Comparison of ENCODE assay signal across 15 cellular contexts in the genomic region with DNA sequence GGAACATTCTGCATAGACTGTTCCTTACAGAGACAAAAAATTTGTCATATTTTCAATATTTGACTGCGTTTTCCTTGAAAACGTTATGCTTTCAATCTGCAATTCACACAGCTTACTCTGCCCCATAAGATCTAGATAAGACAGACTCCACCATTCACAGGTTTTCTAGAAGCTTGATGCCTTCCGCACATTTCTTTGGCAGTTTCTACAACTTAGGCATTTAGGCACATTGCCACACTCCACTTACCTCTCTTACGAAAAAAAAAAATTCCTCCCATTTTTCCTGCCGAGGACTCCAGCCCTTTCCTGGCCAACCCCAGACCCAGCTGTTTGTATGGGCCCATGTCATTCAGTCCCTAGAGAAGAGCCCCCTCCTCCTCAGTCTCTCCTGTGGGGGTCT. TPM values are rescaled to one million over a fixed set of nuclear protein-coding genes. Genes with fewer than 3 reads are reported as not detected.
DNase-seq lines count a peak whose midpoint lies in the region; ATAC-seq and TF ChIP-seq lines count a peak whose summit lies in the region.
"Had no signal": no experiment of that assay in that cellular context is flagged by ENCODE, and none has a peak within 500 bp of the region (broad histone marks: within the 10 kb centered on the region; RNA-seq: fewer than 3 reads in every experiment).

No MANE protein-coding gene starts in this region.

- no peak for TF ChIP-seq CTCF in nephron progenitor cell (IDR thresholded peaks at IDR 0.05)

- no peak for DNase-seq in stimulated activated naive CD8-positive, alpha-beta T cell treated with anti-CD3 and anti-CD28 coated beads, Interleukin-15, Interleukin-2, amounts not matched to agents 100 U/mL and 50 U/mL, for 24 hours
- DNase-seq in nephron progenitor cell (no peak), posterior vena cava (ENCODE audit: low spot score) (peak; percentile 5), OCI-M2 (lab: John Stamatoyannopoulos, UW; ENCODE audit: unreplicated experiment) (no peak), NCI-H146 (lab: John Stamatoyannopoulos, UW) (no peak)
- DNase-seq: AML-193; Caco-2; Calu3; CD4-positive, alpha-beta T cell; CD8-positive, alpha-beta T cell; DMS79 treated with DMSO at 0.1 percent for 48 hours; GF-D8 had no signal

- intact Hi-C loops in posterior vena cava (cut with DNase I) = loop anchor here in 1 of 2 donors (5.0 kb wide), 1 partner anchor 1916 kb away; no protein-coding TSS in a partner anchor

- H3K4me3 Mint-ChIP-seq in stimulated activated naive CD8-positive, alpha-beta T cell treated with anti-CD3 and anti-CD28 coated beads, Interleukin-15, Interleukin-2, amounts not matched to agents 100 ng/mL and 50 ng/mL, for 24 hours = no peak overlapping the region
- H3K4me3 Mint-ChIP-seq in nephron progenitor cell = no peak overlapping the region
- H3K4me3 Mint-ChIP-seq: B cell; CD4-positive, alpha-beta T cell; CD8-positive, alpha-beta T cell had no signal

- no peaks in the 10 kb centered on the region for H3K9me3 Mint-ChIP-seq in stimulated activated naive CD8-positive, alpha-beta T cell treated with anti-CD3 and anti-CD28 coated beads, Interleukin-15, Interleukin-2, amounts not matched to agents 100 ng/mL and 50 ng/mL, for 24 hours
- peaks cover 5% of the 10 kb centered on the region for H3K9me3 Mint-ChIP-seq in nephron progenitor cell
- H3K9me3 Mint-ChIP-seq: CD4-positive, alpha-beta T cell; CD8-positive, alpha-beta T cell had no signal

- H3K4me1 Mint-ChIP-seq in stimulated activated naive CD8-positive, alpha-beta T cell treated with anti-CD3 and anti-CD28 coated beads, Interleukin-15, Interleukin-2, amounts not matched to agents 100 ng/mL and 50 ng/mL, for 24 hours (ENCODE audit: low read depth) = peaks cover 6% of the 10 kb centered on the region
- peaks cover 27% of the 10 kb centered on the region for H3K4me1 Mint-ChIP-seq in nephron progenitor cell

- H3K36me3 Mint-ChIP-seq in stimulated activated naive CD8-positive, alpha-beta T cell treated with anti-CD3 and anti-CD28 coated beads, Interleukin-15, Interleukin-2, amounts not matched to agents 100 ng/mL and 50 ng/mL, for 24 hours (ENCODE audit: low read depth) = no peaks in the 10 kb centered on the region
- no peaks in the 10 kb centered on the region for H3K36me3 Mint-ChIP-seq in nephron progenitor cell (ENCODE audit: low read depth)
- H3K36me3 Mint-ChIP-seq: CD8-positive, alpha-beta T cell had no signal

- H3K27me3 Mint-ChIP-seq in stimulated activated naive CD8-positive, alpha-beta T cell treated with anti-CD3 and anti-CD28 coated beads, Interleukin-15, Interleukin-2, amounts not matched to agents 100 ng/mL and 50 ng/mL, for 24 hours = peaks cover 59% of the 10 kb centered on the region
- H3K27me3 Mint-ChIP-seq in nephron progenitor cell (ENCODE audit: low read depth, poor library complexity) = peaks cover 32% of the 10 kb centered on the region

- H3K27ac Mint-ChIP-seq in stimulated activated naive CD8-positive, alpha-beta T cell treated with anti-CD3 and anti-CD28 coated beads, Interleukin-15, Interleukin-2, amounts not matched to agents 100 ng/mL and 50 ng/mL, for 24 hours = peak overlapping the region; percentile 17
- H3K27ac Mint-ChIP-seq in nephron progenitor cell = peak overlapping the region; percentile 18
- H3K27ac Mint-ChIP-seq: B cell; CD4-positive, alpha-beta T cell; CD8-positive, alpha-beta T cell had no signal

- no peak for ATAC-seq in stimulated activated naive CD8-positive, alpha-beta T cell treated with anti-CD3 and anti-CD28 coated beads, Interleukin-15, Interleukin-2, amounts not matched to agents 100 U/mL and 50 U/mL, for 24 hours
- ATAC-seq: A549; CD8-positive, alpha-beta T cell had no signal

RNA-seq across cellular contexts. Expression of a gene that starts 11.2 kb away (rescaled TPM):
- total RNA-seq in posterior vena cava = not detected
- total RNA-seq: B cell; Caco-2; CD8-positive, alpha-beta T cell had no signal
